ENCODE assay signal across 2 cellular contexts in the genomic region with DNA sequence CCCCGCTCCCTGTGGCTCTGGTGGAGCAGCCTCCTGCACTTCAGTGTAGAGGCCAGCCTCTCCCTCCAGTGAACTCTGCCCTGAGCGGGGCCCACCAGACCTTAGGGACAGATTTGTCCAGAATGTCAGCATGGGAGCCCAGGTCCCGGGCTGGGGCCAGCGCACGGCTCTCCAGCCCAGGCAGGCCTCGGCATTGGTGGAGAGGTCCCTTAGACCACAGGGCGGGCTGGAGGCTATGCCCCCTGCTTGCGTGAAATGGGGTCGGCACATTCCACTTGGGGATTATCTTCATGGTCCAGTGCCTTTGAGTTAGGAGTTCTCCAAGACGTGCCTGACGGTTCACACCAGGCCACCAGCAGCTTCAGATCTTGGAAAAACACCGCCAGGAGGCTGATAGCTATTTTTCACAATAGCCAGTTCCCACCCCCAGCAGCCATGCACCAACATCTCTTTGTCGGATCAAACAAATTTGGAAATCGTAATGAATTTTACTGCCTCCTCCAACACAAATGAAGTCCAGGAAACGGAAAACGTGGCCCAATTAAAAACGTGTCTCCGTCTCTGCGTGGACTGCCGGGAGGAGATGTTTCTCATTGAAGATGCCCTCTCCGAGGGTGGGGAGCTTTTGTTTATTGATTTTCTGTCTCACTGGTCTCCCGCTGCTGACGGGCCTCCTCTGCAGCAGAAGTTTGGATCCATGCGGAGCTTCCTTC.
TF ChIP-seq lines count a peak whose summit lies in the region.

No MANE protein-coding gene starts in this region.

TF ChIP-seq in WTC11, 78 proteins besides CTCF, POLR2A, EP300 and RAD21 (continues in another document):
- TF ChIP-seq IRF2 (CRISPR knock-in tag; IDR thresholded peaks at IDR 0.05; ENCODE audit: borderline replicate concordance, low read depth) = no peak
- TF ChIP-seq, protein P1, sequence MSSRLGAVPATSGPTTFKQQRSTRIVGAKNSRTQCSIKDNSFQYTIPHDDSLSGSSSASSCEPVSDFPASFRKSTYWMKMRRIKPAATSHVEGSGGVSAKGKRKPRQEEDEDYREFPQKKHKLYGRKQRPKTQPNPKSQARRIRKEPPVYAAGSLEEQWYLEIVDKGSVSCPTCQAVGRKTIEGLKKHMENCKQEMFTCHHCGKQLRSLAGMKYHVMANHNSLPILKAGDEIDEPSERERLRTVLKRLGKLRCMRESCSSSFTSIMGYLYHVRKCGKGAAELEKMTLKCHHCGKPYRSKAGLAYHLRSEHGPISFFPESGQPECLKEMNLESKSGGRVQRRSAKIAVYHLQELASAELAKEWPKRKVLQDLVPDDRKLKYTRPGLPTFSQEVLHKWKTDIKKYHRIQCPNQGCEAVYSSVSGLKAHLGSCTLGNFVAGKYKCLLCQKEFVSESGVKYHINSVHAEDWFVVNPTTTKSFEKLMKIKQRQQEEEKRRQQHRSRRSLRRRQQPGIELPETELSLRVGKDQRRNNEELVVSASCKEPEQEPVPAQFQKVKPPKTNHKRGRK (CRISPR knock-in tag; IDR thresholded peaks at IDR 0.05; ENCODE audit: borderline replicate concordance) = no peak
- no peak for TF ChIP-seq ZNF416 (CRISPR knock-in tag; IDR thresholded peaks at IDR 0.05)
- TF ChIP-seq, protein P2, sequence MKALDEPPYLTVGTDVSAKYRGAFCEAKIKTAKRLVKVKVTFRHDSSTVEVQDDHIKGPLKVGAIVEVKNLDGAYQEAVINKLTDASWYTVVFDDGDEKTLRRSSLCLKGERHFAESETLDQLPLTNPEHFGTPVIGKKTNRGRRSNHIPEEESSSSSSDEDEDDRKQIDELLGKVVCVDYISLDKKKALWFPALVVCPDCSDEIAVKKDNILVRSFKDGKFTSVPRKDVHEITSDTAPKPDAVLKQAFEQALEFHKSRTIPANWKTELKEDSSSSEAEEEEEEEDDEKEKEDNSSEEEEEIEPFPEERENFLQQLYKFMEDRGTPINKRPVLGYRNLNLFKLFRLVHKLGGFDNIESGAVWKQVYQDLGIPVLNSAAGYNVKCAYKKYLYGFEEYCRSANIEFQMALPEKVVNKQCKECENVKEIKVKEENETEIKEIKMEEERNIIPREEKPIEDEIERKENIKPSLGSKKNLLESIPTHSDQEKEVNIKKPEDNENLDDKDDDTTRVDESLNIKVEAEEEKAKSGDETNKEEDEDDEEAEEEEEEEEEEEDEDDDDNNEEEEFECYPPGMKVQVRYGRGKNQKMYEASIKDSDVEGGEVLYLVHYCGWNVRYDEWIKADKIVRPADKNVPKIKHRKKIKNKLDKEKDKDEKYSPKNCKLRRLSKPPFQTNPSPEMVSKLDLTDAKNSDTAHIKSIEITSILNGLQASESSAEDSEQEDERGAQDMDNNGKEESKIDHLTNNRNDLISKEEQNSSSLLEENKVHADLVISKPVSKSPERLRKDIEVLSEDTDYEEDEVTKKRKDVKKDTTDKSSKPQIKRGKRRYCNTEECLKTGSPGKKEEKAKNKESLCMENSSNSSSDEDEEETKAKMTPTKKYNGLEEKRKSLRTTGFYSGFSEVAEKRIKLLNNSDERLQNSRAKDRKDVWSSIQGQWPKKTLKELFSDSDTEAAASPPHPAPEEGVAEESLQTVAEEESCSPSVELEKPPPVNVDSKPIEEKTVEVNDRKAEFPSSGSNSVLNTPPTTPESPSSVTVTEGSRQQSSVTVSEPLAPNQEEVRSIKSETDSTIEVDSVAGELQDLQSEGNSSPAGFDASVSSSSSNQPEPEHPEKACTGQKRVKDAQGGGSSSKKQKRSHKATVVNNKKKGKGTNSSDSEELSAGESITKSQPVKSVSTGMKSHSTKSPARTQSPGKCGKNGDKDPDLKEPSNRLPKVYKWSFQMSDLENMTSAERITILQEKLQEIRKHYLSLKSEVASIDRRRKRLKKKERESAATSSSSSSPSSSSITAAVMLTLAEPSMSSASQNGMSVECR (CRISPR knock-in tag; IDR thresholded peaks at IDR 0.05; ENCODE audit: borderline replicate concordance) = no peak
- TF ChIP-seq ZNF219 (CRISPR knock-in tag; IDR thresholded peaks at IDR 0.05; ENCODE audit: borderline replicate concordance) = no peak
- TF ChIP-seq, protein P3, sequence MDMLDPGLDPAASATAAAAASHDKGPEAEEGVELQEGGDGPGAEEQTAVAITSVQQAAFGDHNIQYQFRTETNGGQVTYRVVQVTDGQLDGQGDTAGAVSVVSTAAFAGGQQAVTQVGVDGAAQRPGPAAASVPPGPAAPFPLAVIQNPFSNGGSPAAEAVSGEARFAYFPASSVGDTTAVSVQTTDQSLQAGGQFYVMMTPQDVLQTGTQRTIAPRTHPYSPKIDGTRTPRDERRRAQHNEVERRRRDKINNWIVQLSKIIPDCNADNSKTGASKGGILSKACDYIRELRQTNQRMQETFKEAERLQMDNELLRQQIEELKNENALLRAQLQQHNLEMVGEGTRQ (CRISPR knock-in tag; IDR thresholded peaks at IDR 0.05) = no peak
- no peak for TF ChIP-seq TCF7 (CRISPR knock-in tag; IDR thresholded peaks at IDR 0.05; ENCODE audit: low read depth)
- TF ChIP-seq ZNF138 (CRISPR knock-in tag; conservative IDR thresholded peaks at IDR 0.05) = no peak
- TF ChIP-seq, protein P4, sequence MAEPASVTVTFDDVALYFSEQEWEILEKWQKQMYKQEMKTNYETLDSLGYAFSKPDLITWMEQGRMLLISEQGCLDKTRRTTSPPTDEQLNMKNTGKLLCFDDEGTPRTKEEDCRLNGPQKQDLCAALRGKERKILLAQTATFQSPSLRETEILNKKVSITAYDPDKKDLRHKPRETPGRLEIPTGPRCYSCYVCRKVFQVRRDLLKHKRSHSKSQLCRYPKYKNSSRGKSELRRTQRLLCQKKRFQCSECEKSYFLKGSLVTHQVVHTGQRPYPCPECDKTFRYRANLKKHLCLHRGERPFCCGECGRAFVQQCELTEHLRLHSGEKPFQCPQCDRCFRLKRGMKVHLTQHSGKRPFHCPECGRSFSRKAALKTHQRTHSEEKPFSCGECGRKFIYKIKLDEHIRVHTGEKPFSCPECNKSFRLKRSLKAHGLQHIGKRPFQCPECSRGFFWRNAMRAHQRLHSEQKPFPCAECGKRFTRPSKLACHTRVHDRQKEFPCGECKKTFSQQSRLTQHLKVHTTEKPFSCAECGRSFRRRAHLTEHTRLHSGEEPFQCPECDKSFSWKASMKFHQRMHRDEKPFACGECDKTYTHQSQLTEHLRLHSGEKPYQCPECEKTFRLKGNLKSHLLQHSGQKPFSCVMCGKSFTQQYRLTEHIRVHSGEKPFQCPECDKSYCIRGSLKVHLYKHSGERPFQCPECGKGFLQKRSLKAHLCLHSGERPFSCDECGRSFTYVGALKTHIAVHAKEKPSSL (CRISPR knock-in tag; conservative IDR thresholded peaks at IDR 0.05) = no peak
- TF ChIP-seq, protein P5, sequence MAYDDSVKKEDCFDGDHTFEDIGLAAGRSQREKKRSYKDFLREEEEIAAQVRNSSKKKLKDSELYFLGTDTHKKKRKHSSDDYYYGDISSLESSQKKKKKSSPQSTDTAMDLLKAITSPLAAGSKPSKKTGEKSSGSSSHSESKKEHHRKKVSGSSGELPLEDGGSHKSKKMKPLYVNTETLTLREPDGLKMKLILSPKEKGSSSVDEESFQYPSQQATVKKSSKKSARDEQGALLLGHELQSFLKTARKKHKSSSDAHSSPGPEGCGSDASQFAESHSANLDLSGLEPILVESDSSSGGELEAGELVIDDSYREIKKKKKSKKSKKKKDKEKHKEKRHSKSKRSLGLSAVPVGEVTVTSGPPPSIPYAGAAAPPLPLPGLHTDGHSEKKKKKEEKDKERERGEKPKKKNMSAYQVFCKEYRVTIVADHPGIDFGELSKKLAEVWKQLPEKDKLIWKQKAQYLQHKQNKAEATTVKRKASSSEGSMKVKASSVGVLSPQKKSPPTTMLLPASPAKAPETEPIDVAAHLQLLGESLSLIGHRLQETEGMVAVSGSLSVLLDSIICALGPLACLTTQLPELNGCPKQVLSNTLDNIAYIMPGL (CRISPR knock-in tag; IDR thresholded peaks at IDR 0.05) = no peak
- no peak for TF ChIP-seq JAZF1 (CRISPR knock-in tag; IDR thresholded peaks at IDR 0.05)

TF ChIP-seq in GM12891, 5 proteins besides CTCF, POLR2A, EP300 and RAD21 (continued from another document):
- TF ChIP-seq PAX5 (IDR thresholded peaks at IDR 0.05; ENCODE audit: insufficient read depth, low read length, severe bottlenecking) (no peak), SPI1 (IDR thresholded peaks at IDR 0.05; ENCODE audit: low read depth, low read length) (no peak), POU2F2 (IDR thresholded peaks at IDR 0.05; ENCODE audit: low read depth, low read length) (no peak), POLR2AphosphoS5 (IDR thresholded peaks at IDR 0.05; ENCODE audit: low read depth, low read length) (no peak)
TF ChIP-seq in GM12891: peak in this region for 0.
